Comparison of ENCODE assay signal across 1 cellular context in the genomic region with DNA sequence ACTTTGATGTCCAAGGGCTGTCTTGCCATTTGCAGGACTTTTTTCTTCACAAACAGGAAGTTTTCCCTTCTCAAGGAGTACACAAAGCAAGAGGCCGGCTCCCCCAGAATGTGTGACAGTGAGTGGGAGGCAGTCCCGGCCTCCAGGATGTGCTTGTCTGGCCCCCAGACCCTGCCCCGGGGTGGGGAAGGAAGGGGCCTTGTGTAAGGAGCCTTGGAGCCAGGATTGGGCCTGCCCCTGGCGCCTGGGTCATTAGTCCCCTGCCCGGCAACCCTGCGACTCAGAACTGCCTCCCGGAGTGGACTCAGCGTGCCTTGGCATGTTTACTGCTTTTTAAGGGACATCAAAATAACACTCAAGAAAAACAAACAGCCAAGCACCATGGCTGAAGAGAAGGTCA.
TF ChIP-seq lines count a peak whose summit lies in the region.

No MANE protein-coding gene starts in this region.

TF ChIP-seq in GM23338, 12 proteins besides CTCF, POLR2A, EP300 and RAD21 (continued from another document):
- TF ChIP-seq, protein P1, sequence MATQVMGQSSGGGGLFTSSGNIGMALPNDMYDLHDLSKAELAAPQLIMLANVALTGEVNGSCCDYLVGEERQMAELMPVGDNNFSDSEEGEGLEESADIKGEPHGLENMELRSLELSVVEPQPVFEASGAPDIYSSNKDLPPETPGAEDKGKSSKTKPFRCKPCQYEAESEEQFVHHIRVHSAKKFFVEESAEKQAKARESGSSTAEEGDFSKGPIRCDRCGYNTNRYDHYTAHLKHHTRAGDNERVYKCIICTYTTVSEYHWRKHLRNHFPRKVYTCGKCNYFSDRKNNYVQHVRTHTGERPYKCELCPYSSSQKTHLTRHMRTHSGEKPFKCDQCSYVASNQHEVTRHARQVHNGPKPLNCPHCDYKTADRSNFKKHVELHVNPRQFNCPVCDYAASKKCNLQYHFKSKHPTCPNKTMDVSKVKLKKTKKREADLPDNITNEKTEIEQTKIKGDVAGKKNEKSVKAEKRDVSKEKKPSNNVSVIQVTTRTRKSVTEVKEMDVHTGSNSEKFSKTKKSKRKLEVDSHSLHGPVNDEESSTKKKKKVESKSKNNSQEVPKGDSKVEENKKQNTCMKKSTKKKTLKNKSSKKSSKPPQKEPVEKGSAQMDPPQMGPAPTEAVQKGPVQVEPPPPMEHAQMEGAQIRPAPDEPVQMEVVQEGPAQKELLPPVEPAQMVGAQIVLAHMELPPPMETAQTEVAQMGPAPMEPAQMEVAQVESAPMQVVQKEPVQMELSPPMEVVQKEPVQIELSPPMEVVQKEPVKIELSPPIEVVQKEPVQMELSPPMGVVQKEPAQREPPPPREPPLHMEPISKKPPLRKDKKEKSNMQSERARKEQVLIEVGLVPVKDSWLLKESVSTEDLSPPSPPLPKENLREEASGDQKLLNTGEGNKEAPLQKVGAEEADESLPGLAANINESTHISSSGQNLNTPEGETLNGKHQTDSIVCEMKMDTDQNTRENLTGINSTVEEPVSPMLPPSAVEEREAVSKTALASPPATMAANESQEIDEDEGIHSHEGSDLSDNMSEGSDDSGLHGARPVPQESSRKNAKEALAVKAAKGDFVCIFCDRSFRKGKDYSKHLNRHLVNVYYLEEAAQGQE (IDR thresholded peaks at IDR 0.05; ENCODE audit: unreplicated experiment), result no peak
- no peak for TF ChIP-seq CREB1 (CRISPR knock-in tag; IDR thresholded peaks at IDR 0.05; ENCODE audit: low read depth)
- TF ChIP-seq, protein P2, sequence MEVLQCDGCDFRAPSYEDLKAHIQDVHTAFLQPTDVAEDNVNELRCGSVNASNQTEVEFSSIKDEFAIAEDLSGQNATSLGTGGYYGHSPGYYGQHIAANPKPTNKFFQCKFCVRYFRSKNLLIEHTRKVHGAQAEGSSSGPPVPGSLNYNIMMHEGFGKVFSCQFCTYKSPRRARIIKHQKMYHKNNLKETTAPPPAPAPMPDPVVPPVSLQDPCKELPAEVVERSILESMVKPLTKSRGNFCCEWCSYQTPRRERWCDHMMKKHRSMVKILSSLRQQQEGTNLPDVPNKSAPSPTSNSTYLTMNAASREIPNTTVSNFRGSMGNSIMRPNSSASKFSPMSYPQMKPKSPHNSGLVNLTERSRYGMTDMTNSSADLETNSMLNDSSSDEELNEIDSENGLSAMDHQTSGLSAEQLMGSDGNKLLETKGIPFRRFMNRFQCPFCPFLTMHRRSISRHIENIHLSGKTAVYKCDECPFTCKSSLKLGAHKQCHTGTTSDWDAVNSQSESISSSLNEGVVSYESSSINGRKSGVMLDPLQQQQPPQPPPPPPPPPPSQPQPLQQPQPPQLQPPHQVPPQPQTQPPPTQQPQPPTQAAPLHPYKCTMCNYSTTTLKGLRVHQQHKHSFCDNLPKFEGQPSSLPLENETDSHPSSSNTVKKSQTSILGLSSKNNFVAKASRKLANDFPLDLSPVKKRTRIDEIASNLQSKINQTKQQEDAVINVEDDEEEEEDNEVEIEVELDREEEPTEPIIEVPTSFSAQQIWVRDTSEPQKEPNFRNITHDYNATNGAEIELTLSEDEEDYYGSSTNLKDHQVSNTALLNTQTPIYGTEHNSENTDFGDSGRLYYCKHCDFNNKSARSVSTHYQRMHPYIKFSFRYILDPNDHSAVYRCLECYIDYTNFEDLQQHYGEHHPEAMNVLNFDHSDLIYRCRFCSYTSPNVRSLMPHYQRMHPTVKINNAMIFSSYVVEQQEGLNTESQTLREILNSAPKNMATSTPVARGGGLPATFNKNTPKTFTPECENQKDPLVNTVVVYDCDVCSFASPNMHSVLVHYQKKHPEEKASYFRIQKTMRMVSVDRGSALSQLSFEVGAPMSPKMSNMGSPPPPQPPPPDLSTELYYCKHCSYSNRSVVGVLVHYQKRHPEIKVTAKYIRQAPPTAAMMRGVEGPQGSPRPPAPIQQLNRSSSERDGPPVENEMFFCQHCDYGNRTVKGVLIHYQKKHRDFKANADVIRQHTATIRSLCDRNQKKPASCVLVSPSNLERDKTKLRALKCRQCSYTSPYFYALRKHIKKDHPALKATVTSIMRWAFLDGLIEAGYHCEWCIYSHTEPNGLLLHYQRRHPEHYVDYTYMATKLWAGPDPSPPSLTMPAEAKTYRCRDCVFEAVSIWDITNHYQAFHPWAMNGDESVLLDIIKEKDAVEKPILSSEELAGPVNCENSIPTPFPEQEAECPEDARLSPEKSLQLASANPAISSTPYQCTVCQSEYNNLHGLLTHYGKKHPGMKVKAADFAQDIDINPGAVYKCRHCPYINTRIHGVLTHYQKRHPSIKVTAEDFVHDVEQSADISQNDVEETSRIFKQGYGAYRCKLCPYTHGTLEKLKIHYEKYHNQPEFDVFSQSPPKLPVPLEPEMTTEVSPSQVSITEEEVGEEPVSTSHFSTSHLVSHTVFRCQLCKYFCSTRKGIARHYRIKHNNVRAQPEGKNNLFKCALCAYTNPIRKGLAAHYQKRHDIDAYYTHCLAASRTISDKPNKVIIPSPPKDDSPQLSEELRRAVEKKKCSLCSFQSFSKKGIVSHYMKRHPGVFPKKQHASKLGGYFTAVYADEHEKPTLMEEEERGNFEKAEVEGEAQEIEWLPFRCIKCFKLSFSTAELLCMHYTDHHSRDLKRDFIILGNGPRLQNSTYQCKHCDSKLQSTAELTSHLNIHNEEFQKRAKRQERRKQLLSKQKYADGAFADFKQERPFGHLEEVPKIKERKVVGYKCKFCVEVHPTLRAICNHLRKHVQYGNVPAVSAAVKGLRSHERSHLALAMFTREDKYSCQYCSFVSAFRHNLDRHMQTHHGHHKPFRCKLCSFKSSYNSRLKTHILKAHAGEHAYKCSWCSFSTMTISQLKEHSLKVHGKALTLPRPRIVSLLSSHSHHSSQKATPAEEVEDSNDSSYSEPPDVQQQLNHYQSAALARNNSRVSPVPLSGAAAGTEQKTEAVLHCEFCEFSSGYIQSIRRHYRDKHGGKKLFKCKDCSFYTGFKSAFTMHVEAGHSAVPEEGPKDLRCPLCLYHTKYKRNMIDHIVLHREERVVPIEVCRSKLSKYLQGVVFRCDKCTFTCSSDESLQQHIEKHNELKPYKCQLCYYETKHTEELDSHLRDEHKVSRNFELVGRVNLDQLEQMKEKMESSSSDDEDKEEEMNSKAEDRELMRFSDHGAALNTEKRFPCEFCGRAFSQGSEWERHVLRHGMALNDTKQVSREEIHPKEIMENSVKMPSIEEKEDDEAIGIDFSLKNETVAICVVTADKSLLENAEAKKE (CRISPR knock-in tag; IDR thresholded peaks at IDR 0.05), result no peak
- TF ChIP-seq JUNB (IDR thresholded peaks at IDR 0.05; ENCODE audit: unreplicated experiment), result no peak
- TF ChIP-seq, protein P3, sequence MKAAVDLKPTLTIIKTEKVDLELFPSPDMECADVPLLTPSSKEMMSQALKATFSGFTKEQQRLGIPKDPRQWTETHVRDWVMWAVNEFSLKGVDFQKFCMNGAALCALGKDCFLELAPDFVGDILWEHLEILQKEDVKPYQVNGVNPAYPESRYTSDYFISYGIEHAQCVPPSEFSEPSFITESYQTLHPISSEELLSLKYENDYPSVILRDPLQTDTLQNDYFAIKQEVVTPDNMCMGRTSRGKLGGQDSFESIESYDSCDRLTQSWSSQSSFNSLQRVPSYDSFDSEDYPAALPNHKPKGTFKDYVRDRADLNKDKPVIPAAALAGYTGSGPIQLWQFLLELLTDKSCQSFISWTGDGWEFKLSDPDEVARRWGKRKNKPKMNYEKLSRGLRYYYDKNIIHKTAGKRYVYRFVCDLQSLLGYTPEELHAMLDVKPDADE (IDR thresholded peaks at IDR 0.05), result no peak
- TF ChIP-seq ZNF331 (CRISPR knock-in tag; IDR thresholded peaks at IDR 0.05; ENCODE audit: low read depth), result no peak
